8 cellular contexts compared by ENCODE assay signal in genomic region chr12:39103552-39104165, GRCh38.
DNase-seq lines count a peak whose midpoint lies in the region; ATAC-seq and TF ChIP-seq lines count a peak whose summit lies in the region.

No MANE protein-coding gene starts in this region.

- no peak overlapping the region for H3K27ac Mint-ChIP-seq in activated T-helper 17 cell treated with anti-CD3 and anti-CD28 coated beads, Interleukin-2, amount 50 U/mL, for 72 hours

- peak; percentile 89 for TF ChIP-seq CTCF in left ventricle myocardium inferior (IDR thresholded peaks at IDR 0.05; ENCODE audit: borderline replicate concordance)

- no peaks in the 10 kb centered on the region for H3K4me1 Mint-ChIP-seq in activated T-helper 17 cell treated with anti-CD3 and anti-CD28 coated beads, Interleukin-2, amount 50 U/mL, for 72 hours

- DNase-seq in EL (peak; percentile 9), NCI-H2171 (lab: John Stamatoyannopoulos, UW) (peak; percentile 35), left ventricle myocardium inferior (no peak), sciatic nerve (ENCODE audit: low spot score) (no peak)
- no peak for DNase-seq in stimulated activated CD4-positive, alpha-beta T cell treated with anti-CD3 and anti-CD28 coated beads, Interleukin-12 subunit alpha, Interleukin-12 subunit beta, amount 100 ng/mL, for 4 hours

- no peak overlapping the region for H3K27ac ChIP-seq in left ventricle myocardium inferior (replicated peaks)

- no peaks in the 10 kb centered on the region for H3K27me3 Mint-ChIP-seq in activated T-helper 17 cell treated with anti-CD3 and anti-CD28 coated beads, Interleukin-2, amount 50 U/mL, for 72 hours

- no peaks in the 10 kb centered on the region for H3K9me3 ChIP-seq in left ventricle myocardium inferior (replicated peaks)

- ATAC-seq in GM19395 (IDR thresholded peaks at IDR 0.05; ENCODE audit: unreplicated experiment) (peak; percentile 97), HG03159 (IDR thresholded peaks at IDR 0.05; ENCODE audit: unreplicated experiment) (peak; percentile 97), sciatic nerve (peak; percentile 95)
- ATAC-seq in activated T-helper 17 cell treated with anti-CD3 and anti-CD28 coated beads, Interleukin-2, amount 50 U/mL, for 72 hours (replicated peaks) = peak; percentile 77

- intact Hi-C loops in left ventricle myocardium inferior (cut with micrococcal nuclease) (loop anchor here (5.0 kb wide), 2 partner anchors 181 to 776 kb away; no protein-coding TSS in a partner anchor), sciatic nerve (cut with DNase I) (no loop called here)

- H3K4me3 Mint-ChIP-seq in activated T-helper 17 cell treated with anti-CD3 and anti-CD28 coated beads, Interleukin-2, amount 50 U/mL, for 72 hours = no peak overlapping the region

- H3K4me3 ChIP-seq in left ventricle myocardium inferior = no peak overlapping the region

- H3K36me3 ChIP-seq in left ventricle myocardium inferior = no peaks in the 10 kb centered on the region

- H3K36me3 Mint-ChIP-seq in activated T-helper 17 cell treated with anti-CD3 and anti-CD28 coated beads, Interleukin-2, amount 50 U/mL, for 72 hours (ENCODE audit: low read depth) = no peaks in the 10 kb centered on the region

- no peaks in the 10 kb centered on the region for H3K4me1 ChIP-seq in left ventricle myocardium inferior

- H3K9me3 Mint-ChIP-seq in activated T-helper 17 cell treated with anti-CD3 and anti-CD28 coated beads, Interleukin-2, amount 50 U/mL, for 72 hours = no peaks in the 10 kb centered on the region

- H3K27me3 ChIP-seq in left ventricle myocardium inferior (ENCODE audit: low read depth) = no peaks in the 10 kb centered on the region

Comparison
In these comparisons a context has a peak if more than half of its experiments do, and no peak if none do; other contexts are left out.
1. DNase-seq: peak in EL (single experiment) and NCI-H2171 (single experiment); none in left ventricle myocardium inferior (single experiment), sciatic nerve (single experiment) and stimulated activated CD4-positive, alpha-beta T cell treated with anti-CD3 and anti-CD28 coated beads, Interleukin-12 subunit alpha, Interleukin-12 subunit beta, amount 100 ng/mL, for 4 hours (single experiment).
2. Peak in every context shown above with its lines, with median percentiles within 50 percentile points of each other: ATAC-seq.